1 cellular context compared by ENCODE assay signal in the genomic region with DNA sequence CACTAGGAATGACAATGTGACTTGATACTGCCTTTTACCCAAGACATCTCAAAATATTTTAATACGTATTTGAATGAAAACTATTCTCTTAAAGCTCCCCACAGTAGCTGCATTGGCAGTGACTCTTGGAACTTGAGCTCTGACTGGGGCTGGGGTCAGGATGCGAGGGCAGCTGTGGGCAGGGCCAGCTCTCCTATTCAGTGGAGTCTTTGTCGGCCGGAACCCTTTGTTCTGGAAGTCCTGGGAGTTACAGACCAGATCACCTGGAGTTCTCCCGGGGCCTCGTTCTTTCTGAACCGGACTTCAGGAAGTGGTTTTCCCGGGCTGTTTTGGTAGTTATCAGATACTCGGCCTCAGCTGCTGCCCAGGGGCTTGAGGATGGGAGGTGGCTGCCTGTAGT.
TF ChIP-seq lines count a peak whose summit lies in the region.

No MANE protein-coding gene starts in this region.

TF ChIP-seq in HepG2, 621 proteins besides CTCF, POLR2A, EP300 and RAD21 (continued from another document and continues in another):
- TF ChIP-seq NFAT5 (CRISPR knock-in tag; IDR thresholded peaks at IDR 0.05) (no peak), ZNF160 (CRISPR knock-in tag; IDR thresholded peaks at IDR 0.05) (no peak), RAD51 (IDR thresholded peaks at IDR 0.05; ENCODE audit: borderline replicate concordance) (no peak), HDAC6 (IDR thresholded peaks at IDR 0.05; ENCODE audit: low read depth, low read length) (no peak), HNF4A (CRISPR knock-in tag; IDR thresholded peaks at IDR 0.05) (peak; percentile 61), ZNF704 (CRISPR knock-in tag; IDR thresholded peaks at IDR 0.05; ENCODE audit: borderline replicate concordance) (no peak), STAG1 (CRISPR knock-in tag; IDR thresholded peaks at IDR 0.05) (0 out of 2 replicates have a peak, but pooled peaks have one; percentile 3), ZNF263 (CRISPR knock-in tag; IDR thresholded peaks at IDR 0.05) (no peak), MNT (IDR thresholded peaks at IDR 0.05) (no peak), CBX1 (IDR thresholded peaks at IDR 0.05; ENCODE audit: low read depth) (no peak), KDM2A (CRISPR knock-in tag; IDR thresholded peaks at IDR 0.05; ENCODE audit: borderline replicate concordance, low read depth) (no peak), AHR (CRISPR knock-in tag; IDR thresholded peaks at IDR 0.05) (no peak), FOXO4 (CRISPR knock-in tag; conservative IDR thresholded peaks at IDR 0.05) (no peak), HMG20A (CRISPR knock-in tag; IDR thresholded peaks at IDR 0.05; ENCODE audit: borderline replicate concordance) (peak; percentile 67; the same call in 1 of the 2 replicates), HOMEZ (CRISPR knock-in tag; IDR thresholded peaks at IDR 0.05; ENCODE audit: low read depth) (peak; percentile 39; the same call in 1 of the 2 replicates), ZNF761 (CRISPR knock-in tag; conservative IDR thresholded peaks at IDR 0.05) (no peak), HDAC1 (CRISPR knock-in tag; IDR thresholded peaks at IDR 0.05) (no peak), ZNF18 (CRISPR knock-in tag; IDR thresholded peaks at IDR 0.05; ENCODE audit: insufficient replicate concordance) (no peak), CBX5 (CRISPR knock-in tag; IDR thresholded peaks at IDR 0.05; ENCODE audit: borderline replicate concordance) (no peak), ZNF138 (CRISPR knock-in tag; IDR thresholded peaks at IDR 0.05; ENCODE audit: low read depth) (no peak), ZNF563 (CRISPR knock-in tag; IDR thresholded peaks at IDR 0.05) (no peak), ZNF674 (CRISPR knock-in tag; IDR thresholded peaks at IDR 0.05; ENCODE audit: low read depth) (no peak), SALL1 (CRISPR knock-in tag; IDR thresholded peaks at IDR 0.05) (peak; percentile 61), ZFP37 (CRISPR knock-in tag; IDR thresholded peaks at IDR 0.05; ENCODE audit: borderline replicate concordance) (no peak), KIAA2018 (CRISPR knock-in tag; IDR thresholded peaks at IDR 0.05; ENCODE audit: borderline replicate concordance) (no peak), MTF2 (CRISPR knock-in tag; IDR thresholded peaks at IDR 0.05; ENCODE audit: borderline replicate concordance) (no peak), FOXP1 (IDR thresholded peaks at IDR 0.05) (no peak), FOXP1 (CRISPR knock-in tag; IDR thresholded peaks at IDR 0.05) (no peak), AGO1 (IDR thresholded peaks at IDR 0.05; ENCODE audit: low read depth, low read length, poor library complexity, severe bottlenecking) (no peak), MYNN (CRISPR knock-in tag; IDR thresholded peaks at IDR 0.05; ENCODE audit: low read depth) (no peak), IRX3 (CRISPR knock-in tag; IDR thresholded peaks at IDR 0.05; ENCODE audit: borderline replicate concordance, low read depth) (no peak), ZNF414 (CRISPR knock-in tag; IDR thresholded peaks at IDR 0.05) (0 out of 2 replicates have a peak, but pooled peaks have one; percentile 34), RARA (CRISPR knock-in tag; IDR thresholded peaks at IDR 0.05) (peak; percentile 83), ZBTB20 (CRISPR knock-in tag; IDR thresholded peaks at IDR 0.05; ENCODE audit: borderline replicate concordance, low read depth) (no peak), SOX5 (CRISPR knock-in tag; IDR thresholded peaks at IDR 0.05; ENCODE audit: borderline replicate concordance) (peak; percentile 86)
